Comparison of ENCODE assay signal across 8 cellular contexts in the genomic region with DNA sequence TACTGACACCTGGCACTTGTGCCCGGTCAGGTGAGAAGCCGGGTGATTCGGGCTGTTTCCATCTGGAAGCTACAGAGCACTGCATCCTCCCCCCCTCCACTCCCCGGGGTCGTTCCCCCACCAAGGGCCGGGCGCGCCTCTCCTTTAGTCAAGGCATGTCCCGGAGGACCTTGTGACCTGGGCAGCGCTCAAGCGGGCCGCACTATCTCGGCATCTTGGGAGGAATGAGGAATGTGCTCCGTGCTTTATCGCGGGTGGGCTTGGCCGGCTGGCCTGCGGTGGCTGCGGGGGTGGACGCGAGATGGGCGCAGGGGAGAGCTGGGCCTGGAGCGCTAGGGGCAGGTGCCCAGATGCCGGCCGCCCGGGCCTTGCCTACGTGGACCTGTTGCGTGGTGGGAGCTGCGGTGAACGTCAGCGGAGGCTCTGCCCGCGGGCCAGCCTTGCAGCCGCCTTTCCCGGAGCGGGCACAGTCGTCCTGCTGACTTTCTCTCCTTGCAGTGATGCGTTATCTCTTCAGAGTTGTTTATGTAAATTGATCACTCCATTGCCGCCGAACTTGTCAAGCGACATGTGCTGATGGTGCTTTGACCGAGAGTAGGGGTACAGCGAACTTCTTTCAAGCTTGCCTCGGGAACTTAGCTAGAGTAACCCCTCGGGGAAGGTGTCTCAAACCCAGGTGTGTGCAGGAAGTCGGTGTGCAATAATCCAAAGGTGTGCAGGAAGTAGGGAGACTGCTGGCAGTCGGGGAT. TPM values are rescaled to one million over a fixed set of nuclear protein-coding genes. Genes with fewer than 3 reads are reported as not detected.
DNase-seq lines count a peak whose midpoint lies in the region; ATAC-seq and TF ChIP-seq lines count a peak whose summit lies in the region.

No MANE protein-coding gene starts in this region.

- no peaks in the 10 kb centered on the region for H3K27me3 Mint-ChIP-seq in memory B cell

- peaks cover 33% of the 10 kb centered on the region for H3K4me1 Mint-ChIP-seq in memory B cell

- POLR2A ChIA-PET in SK-N-SH (lab: Yijun Ruan, JAX), result no interaction called here

- H3K27ac ChIP-seq in SK-N-SH (ENCODE audit: low read depth in 2 of 2, low read length in 1 of 2) (no peak overlapping the region), SU-DHL-6 (ENCODE audit: low read depth, low read length) (no peak overlapping the region), temporal lobe (ENCODE audit: low read depth, low read length) (peak overlapping the region; percentile 72)

- no peaks in the 10 kb centered on the region for H3K9me3 ChIP-seq in SK-N-SH
- H3K9me3 ChIP-seq in SU-DHL-6 (ENCODE audit: insufficient read depth, low read length), result no peaks in the 10 kb centered on the region

- H3K36me3 Mint-ChIP-seq in memory B cell, result no peaks in the 10 kb centered on the region

- H3K27me3 ChIP-seq in SK-N-SH (ENCODE audit: insufficient read depth) (peaks cover 26% of the 10 kb centered on the region; the same call in 1 of the 2 replicates), SU-DHL-6 (ENCODE audit: low read length) (no peaks in the 10 kb centered on the region)

- CTCF ChIA-PET in SK-N-SH (lab: Yijun Ruan, JAX), result interaction anchor here (0.6 to 2.8 kb wide), 4 partner anchors 67 to 251 kb away, joined by 3 to 8 read pairs (median 3); partner anchors contain the start of gene GCLC

- H4K20me1 ChIP-seq in SK-N-SH (ENCODE audit: insufficient read depth) (no peaks in the 10 kb centered on the region), SU-DHL-6 (ENCODE audit: low read depth, low read length) (peaks cover 12% of the 10 kb centered on the region; the same call in 1 of the 2 replicates)

- peak; percentile 30 for DNase-seq in SK-N-SH
- peak; percentile 75 for DNase-seq in ecto neural progenitor cell (ENCODE audit: low spot score)
- peak in 1 of 2 donors; percentile 24 for DNase-seq in memory B cell (ENCODE audit: low spot score in 2 of 2)
- DNase-seq in NCI-H1436 (lab: John Stamatoyannopoulos, UW), result no peak
- DNase-seq in NCI-H446 (lab: John Stamatoyannopoulos, UW), result no peak

- H3K4me3 ChIP-seq in SK-N-SH (ENCODE audit: low read depth in 2 of 2, low read length in 1 of 2) (peak overlapping the region; percentile 62 to 97), SU-DHL-6 (ENCODE audit: insufficient read depth, low read length, poor library complexity, severe bottlenecking) (peak overlapping the region; percentile 81)

- H3K9me2 ChIP-seq in SK-N-SH (no peaks in the 10 kb centered on the region), SU-DHL-6 (replicated peaks; ENCODE audit: insufficient read depth, low read length) (no peaks in the 10 kb centered on the region)

- H3K4me1 ChIP-seq in SK-N-SH (ENCODE audit: control insufficient read depth in 1 of 2, insufficient read depth in 2 of 2, low read depth in 1 of 2, low read length in 1 of 2), result peaks cover 0 to 20% of the 10 kb centered on the region in 2 experiments; a peak in 1 of 4 replicates

- ATAC-seq in SK-N-SH treated with all-trans-retinoic acid at 6 μM for 48 hours, result no peak
- no peak for ATAC-seq in memory B cell (ENCODE audit: low read depth)

- H3K4me3 Mint-ChIP-seq in memory B cell, result peak overlapping the region; percentile 98

- H3K79me2 ChIP-seq in SK-N-SH (ENCODE audit: insufficient read depth) (no peaks in the 10 kb centered on the region), SU-DHL-6 (ENCODE audit: insufficient read depth, low read length) (peaks cover 20% of the 10 kb centered on the region)

- peak overlapping the region; percentile 39 for H3K27ac Mint-ChIP-seq in memory B cell

- TF ChIP-seq RAD21 in SK-N-SH (IDR thresholded peaks at IDR 0.05; ENCODE audit: low read length), result no peak

- TF ChIP-seq CTCF in SK-N-SH (IDR thresholded peaks at IDR 0.05) (no peak), SU-DHL-6 (IDR thresholded peaks at IDR 0.05; ENCODE audit: insufficient read depth, low read length, poor library complexity, severe bottlenecking) (no peak)

- H3K36me3 ChIP-seq in SK-N-SH (replicated peaks in 1 of 2; ENCODE audit: control insufficient read depth in 1 of 2, insufficient read depth in 2 of 2, low read length in 1 of 2) (no peaks in the 10 kb centered on the region), SU-DHL-6 (ENCODE audit: low read length) (no peaks in the 10 kb centered on the region)

- peaks cover 4% of the 10 kb centered on the region for H3F3A ChIP-seq in SK-N-SH (replicated peaks; ENCODE audit: insufficient read depth)
- peaks cover 18% of the 10 kb centered on the region for H3F3A ChIP-seq in SU-DHL-6 (ENCODE audit: insufficient read depth)

- H3K9me3 Mint-ChIP-seq in memory B cell, result no peaks in the 10 kb centered on the region

- peak overlapping the region; percentile 92 for H2AFZ ChIP-seq in SK-N-SH (ENCODE audit: low read depth)
- H2AFZ ChIP-seq in SU-DHL-6 (ENCODE audit: low read depth, low read length, severe bottlenecking), result peak overlapping the region; percentile 75

- no peak overlapping the region for H3K9ac ChIP-seq in SK-N-SH
- peak overlapping the region; percentile 65 for H3K9ac ChIP-seq in SU-DHL-6 (ENCODE audit: low read length)

- no peak for TF ChIP-seq EP300 in SK-N-SH (IDR thresholded peaks at IDR 0.05; ENCODE audit: borderline replicate concordance in 1 of 2, low read depth in 1 of 2, low read length in 1 of 2)

- H3K4me2 ChIP-seq in SK-N-SH (peak overlapping the region; percentile 100), SU-DHL-6 (ENCODE audit: low read depth, low read length, poor library complexity, severe bottlenecking) (peak overlapping the region; percentile 81)

- WGBS in SK-N-SH (ENCODE audit: low lambda C conversion rate), result 15% methylated on average over 28 of the region's 47 CpGs

TF ChIP-seq in SK-N-SH, 30 proteins besides CTCF, POLR2A, EP300 and RAD21:
- TF ChIP-seq MAX (IDR thresholded peaks at IDR 0.05; ENCODE audit: low read depth) (no peak), RFX5 (IDR thresholded peaks at IDR 0.05; ENCODE audit: low read length) (no peak), RXRA (IDR thresholded peaks at IDR 0.05; ENCODE audit: borderline replicate concordance, low read depth) (no peak), SMC3 (IDR thresholded peaks at IDR 0.05; ENCODE audit: low read depth, low read length) (no peak), CHD2 (IDR thresholded peaks at IDR 0.05; ENCODE audit: low read length, partially characterized antibody) (no peak)
- TF ChIP-seq, protein P1, sequence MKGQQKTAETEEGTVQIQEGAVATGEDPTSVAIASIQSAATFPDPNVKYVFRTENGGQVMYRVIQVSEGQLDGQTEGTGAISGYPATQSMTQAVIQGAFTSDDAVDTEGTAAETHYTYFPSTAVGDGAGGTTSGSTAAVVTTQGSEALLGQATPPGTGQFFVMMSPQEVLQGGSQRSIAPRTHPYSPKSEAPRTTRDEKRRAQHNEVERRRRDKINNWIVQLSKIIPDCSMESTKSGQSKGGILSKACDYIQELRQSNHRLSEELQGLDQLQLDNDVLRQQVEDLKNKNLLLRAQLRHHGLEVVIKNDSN (IDR thresholded peaks at IDR 0.05; ENCODE audit: borderline replicate concordance, low read depth), result no peak

TF ChIP-seq in SK-N-SH treated with all-trans-retinoic acid at 6 μM for 48 hours, 23 proteins besides CTCF, POLR2A, EP300 and RAD21:
- TF ChIP-seq ARNTL (CRISPR knock-in tag; IDR thresholded peaks at IDR 0.05; ENCODE audit: borderline replicate concordance, low read depth), result no peak
- TF ChIP-seq ESRRG (CRISPR knock-in tag; IDR thresholded peaks at IDR 0.05), result no peak
- no peak for TF ChIP-seq ZFP30 (CRISPR knock-in tag; IDR thresholded peaks at IDR 0.05)
- no peak for TF ChIP-seq ISL1 (CRISPR knock-in tag; IDR thresholded peaks at IDR 0.05)
- no peak for TF ChIP-seq TSHZ2 (CRISPR knock-in tag; IDR thresholded peaks at IDR 0.05)
- no peak for TF ChIP-seq BACH2 (CRISPR knock-in tag; IDR thresholded peaks at IDR 0.05; ENCODE audit: borderline replicate concordance)
- TF ChIP-seq TCF4 (CRISPR knock-in tag; IDR thresholded peaks at IDR 0.05; ENCODE audit: borderline replicate concordance), result no peak
- TF ChIP-seq ZNF8 (CRISPR knock-in tag; IDR thresholded peaks at IDR 0.05), result no peak
- TF ChIP-seq ZC3H10 (CRISPR knock-in tag; IDR thresholded peaks at IDR 0.05), result no peak

RNA-seq across cellular contexts. Expression of gene LRRC1, which starts 1.1 kb away (rescaled TPM):
- polyA plus RNA-seq in SK-N-SH (2012; rRNA removed), result 0.76 and 0.84 TPM in 2 replicates
- 0.71 and 0.85 TPM in 2 replicates for polyA plus RNA-seq in SK-N-SH (2012; cell fraction: cytosol; rRNA removed)
- polyA plus RNA-seq in SK-N-SH (2012; cell fraction: nucleus; rRNA removed), result 1.7 and 2.0 TPM in 2 replicates
- 10.1 TPM for total RNA-seq in temporal lobe

Comparison
In these comparisons a context has a peak if more than half of its experiments do, and no peak if none do; other contexts are left out.
1. DNase-seq: peak in SK-N-SH (single experiment) and ecto neural progenitor cell (single experiment); none in NCI-H1436 (single experiment) and NCI-H446 (0 of 2).